1 cellular context compared by ENCODE assay signal in genomic region chr19:3651684-3652083, GRCh38.
TF ChIP-seq lines count a peak whose summit lies in the region.

No MANE protein-coding gene starts in this region.

TF ChIP-seq in K562, 482 proteins besides CTCF, POLR2A, EP300 and RAD21:
- TF ChIP-seq POLR2AphosphoS2 (IDR thresholded peaks at IDR 0.05; ENCODE audit: low read length), result no peak
- TF ChIP-seq POLR2G (IDR thresholded peaks at IDR 0.05; ENCODE audit: low read depth, low read length), result 0 out of 2 replicates have a peak, but pooled peaks have one; percentile 33
- TF ChIP-seq, protein P1, sequence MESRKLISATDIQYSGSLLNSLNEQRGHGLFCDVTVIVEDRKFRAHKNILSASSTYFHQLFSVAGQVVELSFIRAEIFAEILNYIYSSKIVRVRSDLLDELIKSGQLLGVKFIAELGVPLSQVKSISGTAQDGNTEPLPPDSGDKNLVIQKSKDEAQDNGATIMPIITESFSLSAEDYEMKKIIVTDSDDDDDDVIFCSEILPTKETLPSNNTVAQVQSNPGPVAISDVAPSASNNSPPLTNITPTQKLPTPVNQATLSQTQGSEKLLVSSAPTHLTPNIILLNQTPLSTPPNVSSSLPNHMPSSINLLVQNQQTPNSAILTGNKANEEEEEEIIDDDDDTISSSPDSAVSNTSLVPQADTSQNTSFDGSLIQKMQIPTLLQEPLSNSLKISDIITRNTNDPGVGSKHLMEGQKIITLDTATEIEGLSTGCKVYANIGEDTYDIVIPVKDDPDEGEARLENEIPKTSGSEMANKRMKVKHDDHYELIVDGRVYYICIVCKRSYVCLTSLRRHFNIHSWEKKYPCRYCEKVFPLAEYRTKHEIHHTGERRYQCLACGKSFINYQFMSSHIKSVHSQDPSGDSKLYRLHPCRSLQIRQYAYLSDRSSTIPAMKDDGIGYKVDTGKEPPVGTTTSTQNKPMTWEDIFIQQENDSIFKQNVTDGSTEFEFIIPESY (CRISPR knock-in tag; IDR thresholded peaks at IDR 0.05), result peak; percentile 73; the same call in 1 of the 2 replicates
- no peak for TF ChIP-seq YY1 (IDR thresholded peaks at IDR 0.05; ENCODE audit: borderline replicate concordance in 1 of 3, control insufficient read depth in 1 of 3, extremely low read depth in 1 of 3, insufficient read depth in 3 of 3, insufficient read length in 1 of 3, insufficient replicate concordance in 2 of 3, low read depth in 1 of 3, low read length in 2 of 3)
- TF ChIP-seq ZC3H4 (CRISPR knock-in tag; IDR thresholded peaks at IDR 0.05; ENCODE audit: borderline replicate concordance), result 0 out of 2 replicates have a peak, but pooled peaks have one; percentile 19
